1 cellular context compared by ENCODE assay signal in genomic region chr6:77607004-77607403, GRCh38.
TF ChIP-seq lines count a peak whose summit lies in the region.

No MANE protein-coding gene starts in this region.

TF ChIP-seq in GM23338, 12 proteins besides CTCF, POLR2A, EP300 and RAD21 (continued from another document):
- TF ChIP-seq ZNF462 (CRISPR knock-in tag; IDR thresholded peaks at IDR 0.05) (no peak), EZH2 (IDR thresholded peaks at IDR 0.05; ENCODE audit: low read depth, unreplicated experiment) (no peak), EZH2phosphoT487 (IDR thresholded peaks at IDR 0.05; ENCODE audit: unreplicated experiment) (no peak), NANOG (IDR thresholded peaks at IDR 0.05; ENCODE audit: borderline replicate concordance) (no peak), ETS1 (IDR thresholded peaks at IDR 0.05) (no peak), JUNB (IDR thresholded peaks at IDR 0.05; ENCODE audit: unreplicated experiment) (no peak), STAT1 (IDR thresholded peaks at IDR 0.05; ENCODE audit: unreplicated experiment) (no peak)
